In genomic region chr17:7897773-7898172, GRCh38 we compare ENCODE assay signal across 9 cellular contexts. TPM values are rescaled to one million over a fixed set of nuclear protein-coding genes. Genes with fewer than 3 reads are reported as not detected.
DNase-seq lines count a peak whose midpoint lies in the region; ATAC-seq and TF ChIP-seq lines count a peak whose summit lies in the region.
"Had no signal": no experiment of that assay in that cellular context is flagged by ENCODE, and none has a peak within 500 bp of the region (broad histone marks: within the 10 kb centered on the region; RNA-seq: fewer than 3 reads in every experiment).

No MANE protein-coding gene starts in this region.

- H3K4me1 ChIP-seq in esophagus squamous epithelium (no peaks in the 10 kb centered on the region), osteoblast (ENCODE audit: insufficient read depth, low read length) (peaks cover 3% of the 10 kb centered on the region)

- ATAC-seq in GM21717 (IDR thresholded peaks at IDR 0.05; ENCODE audit: unreplicated experiment) (no peak), HG03521 (IDR thresholded peaks at IDR 0.05; ENCODE audit: unreplicated experiment) (no peak), GM19467 (IDR thresholded peaks at IDR 0.05; ENCODE audit: unreplicated experiment) (no peak)

- in situ Hi-C loops in SK-MEL-5 (cut with HindIII; ENCODE audit: low pct_unique_long_range_greater_than_20kb, low sequenced_read_pairs) = no loop called here

- peaks cover 17% of the 10 kb centered on the region for H3K4me1 Mint-ChIP-seq in activated CD4-positive, alpha-beta memory T cell treated with anti-CD3 and anti-CD28 coated beads for 36 hours (ENCODE audit: low read depth)
- peaks cover 5% of the 10 kb centered on the region for H3K4me1 Mint-ChIP-seq in activated CD4-positive, alpha-beta memory T cell treated with anti-CD3 and anti-CD28 coated beads, Interleukin-2, amount 10 ng/mL, durations not matched to agents 7 days and 5 days

- TF ChIP-seq CTCF in esophagus squamous epithelium (IDR thresholded peaks at IDR 0.05) (peak in 5 of 6 experiments; percentile 27 to 65 (median 47)), osteoblast (IDR thresholded peaks at IDR 0.05; ENCODE audit: extremely low read depth, low read depth, low read length) (peak; percentile 77)

- no peaks in the 10 kb centered on the region for H3K27me3 Mint-ChIP-seq in activated CD4-positive, alpha-beta memory T cell treated with anti-CD3 and anti-CD28 coated beads for 36 hours
- no peaks in the 10 kb centered on the region for H3K27me3 Mint-ChIP-seq in activated CD4-positive, alpha-beta memory T cell treated with anti-CD3 and anti-CD28 coated beads, Interleukin-2, amount 10 ng/mL, durations not matched to agents 7 days and 5 days

- H3K36me3 Mint-ChIP-seq in activated CD4-positive, alpha-beta memory T cell treated with anti-CD3 and anti-CD28 coated beads for 36 hours = peaks cover 75% of the 10 kb centered on the region
- peaks cover 88% of the 10 kb centered on the region for H3K36me3 Mint-ChIP-seq in activated CD4-positive, alpha-beta memory T cell treated with anti-CD3 and anti-CD28 coated beads, Interleukin-2, amount 10 ng/mL, durations not matched to agents 7 days and 5 days (ENCODE audit: low read depth)

- DNase-seq in activated CD4-positive, alpha-beta memory T cell treated with anti-CD3 and anti-CD28 coated beads for 36 hours = peak; percentile 47
- DNase-seq in activated CD4-positive, alpha-beta memory T cell treated with anti-CD3 and anti-CD28 coated beads, Interleukin-2, amount 10 ng/mL, durations not matched to agents 7 days and 5 days = no peak
- DNase-seq in SK-MEL-5 (ENCODE audit: low read depth, low spot score) (peak; percentile 85), esophagus squamous epithelium (lab: John Stamatoyannopoulos, UW) (no peak), osteoblast (ENCODE audit: insufficient read length, low spot score, missing footprints) (peak; percentile 94)

- no peaks in the 10 kb centered on the region for H3K27me3 ChIP-seq in esophagus squamous epithelium
- no peaks in the 10 kb centered on the region for H3K27me3 ChIP-seq in osteoblast (ENCODE audit: insufficient read depth, low read length)

- H3K4me3 ChIP-seq in esophagus squamous epithelium (no peak overlapping the region), osteoblast (ENCODE audit: insufficient read depth, low read length) (no peak overlapping the region)
- H3K4me3 ChIP-seq: skin epidermis had no signal

- no peak overlapping the region for H3K4me2 ChIP-seq in osteoblast (ENCODE audit: insufficient read depth, low read length)

- no peak overlapping the region for H3K4me3 Mint-ChIP-seq in activated CD4-positive, alpha-beta memory T cell treated with anti-CD3 and anti-CD28 coated beads for 36 hours
- H3K4me3 Mint-ChIP-seq in activated CD4-positive, alpha-beta memory T cell treated with anti-CD3 and anti-CD28 coated beads, Interleukin-2, amount 10 ng/mL, durations not matched to agents 7 days and 5 days = no peak overlapping the region

- H3K9me3 Mint-ChIP-seq in activated CD4-positive, alpha-beta memory T cell treated with anti-CD3 and anti-CD28 coated beads for 36 hours = no peaks in the 10 kb centered on the region
- no peaks in the 10 kb centered on the region for H3K9me3 Mint-ChIP-seq in activated CD4-positive, alpha-beta memory T cell treated with anti-CD3 and anti-CD28 coated beads, Interleukin-2, amount 10 ng/mL, durations not matched to agents 7 days and 5 days

- H3K27ac ChIP-seq in esophagus squamous epithelium (no peak overlapping the region), osteoblast (ENCODE audit: low read depth, low read length) (no peak overlapping the region)

- intact Hi-C loops in activated CD4-positive, alpha-beta memory T cell treated with anti-CD3 and anti-CD28 coated beads for 36 hours (cut with micrococcal nuclease) = no loop called here
- intact Hi-C loops in esophagus squamous epithelium (cut with DNase I) = no loop called here

- H3K36me3 ChIP-seq in esophagus squamous epithelium = peaks cover 34 to 100% (median 59%) of the 10 kb centered on the region in 3 donors
- H3K36me3 ChIP-seq in osteoblast (ENCODE audit: insufficient read depth, low read length) = peaks cover 84% of the 10 kb centered on the region

- peak overlapping the region; percentile 39 for H2AFZ ChIP-seq in osteoblast (ENCODE audit: low read length)

- WGBS in esophagus squamous epithelium, 2 donors = 38% methylated on average over 6 of the region's 6 CpGs

- no peak for TF ChIP-seq POLR2A in esophagus squamous epithelium (IDR thresholded peaks at IDR 0.05)

- H3K79me2 ChIP-seq in osteoblast (ENCODE audit: insufficient read depth, low read length) = no peaks in the 10 kb centered on the region

- CTCF ChIA-PET in activated CD4-positive, alpha-beta memory T cell treated with anti-CD3 and anti-CD28 coated beads for 36 hours (lab: Charles Lee) = interaction anchor here (0.6 to 3.5 kb wide), 18 partner anchors 9 to 213 kb away, joined by 3 to 37 read pairs (median 4); partner anchors contain the start of genes CHD3 and NAA38
- CTCF ChIA-PET in activated CD4-positive, alpha-beta memory T cell treated with anti-CD3 and anti-CD28 coated beads, Interleukin-2, amount 10 ng/mL, durations not matched to agents 7 days and 5 days (lab: Charles Lee) = interaction anchor here (0.6 to 2.5 kb wide), 6 partner anchors 23 to 143 kb away, joined by 3 to 13 read pairs (median 4); partner anchors contain the start of gene NAA38

- no peaks in the 10 kb centered on the region for H3K9me3 ChIP-seq in esophagus squamous epithelium
- no peaks in the 10 kb centered on the region for H3K9me3 ChIP-seq in osteoblast (ENCODE audit: low read depth, low read length)

- POLR2A ChIA-PET in activated CD4-positive, alpha-beta memory T cell treated with anti-CD3 and anti-CD28 coated beads for 36 hours (lab: Charles Lee) = interaction anchor here (0.8 to 2.7 kb wide), 4 partner anchors 29 to 93 kb away, joined by 3 to 7 read pairs (median 3); no protein-coding TSS in a partner anchor
- POLR2A ChIA-PET in activated CD4-positive, alpha-beta memory T cell treated with anti-CD3 and anti-CD28 coated beads, Interleukin-2, amount 10 ng/mL, durations not matched to agents 7 days and 5 days (lab: Charles Lee) = interaction anchor here (1.1 to 1.2 kb wide), 2 partner anchors 9 to 12 kb away, joined by 3 read pairs; partner anchors contain the start of gene CHD3

- peak overlapping the region; percentile 73 for H3K27ac Mint-ChIP-seq in activated CD4-positive, alpha-beta memory T cell treated with anti-CD3 and anti-CD28 coated beads for 36 hours
- H3K27ac Mint-ChIP-seq in activated CD4-positive, alpha-beta memory T cell treated with anti-CD3 and anti-CD28 coated beads, Interleukin-2, amount 10 ng/mL, durations not matched to agents 7 days and 5 days = no peak overlapping the region

- H4K20me1 ChIP-seq in osteoblast (ENCODE audit: insufficient read depth, low read length) = no peaks in the 10 kb centered on the region

RNA-seq across cellular contexts. Expression of gene CHD3, which starts 9.2 kb away (rescaled TPM):
- 100 to 1,000 TPM; 120 to 133 TPM for total RNA-seq in activated CD4-positive, alpha-beta memory T cell treated with anti-CD3 and anti-CD28 coated beads for 36 hours
- total RNA-seq in activated CD4-positive, alpha-beta memory T cell treated with anti-CD3 and anti-CD28 coated beads, Interleukin-2, amount 10 ng/mL, durations not matched to agents 7 days and 5 days = 100 to 1,000 TPM; 127 to 131 TPM
- total RNA-seq in SK-MEL-5 (2014; rRNA removed; shearing (Covaris generic)) = 68.4 and 74.0 TPM in 2 replicates
- 77.6 and 110 TPM in 2 replicates for polyA plus RNA-seq in SK-MEL-5 (2015; cell fraction: cytosol; rRNA removed)
- 268 and 271 TPM in 2 replicates for polyA plus RNA-seq in SK-MEL-5 (2015; cell fraction: nucleus; rRNA removed)
- total RNA-seq in esophagus squamous epithelium (10 to 100 TPM; 57.7 to 93.5 (median 73.0) TPM), osteoblast (95.2 and 97.0 TPM in 2 replicates)

RNA-seq across cellular contexts. Expression of gene RNF227, which starts 18.3 kb away (rescaled TPM):
- total RNA-seq in activated CD4-positive, alpha-beta memory T cell treated with anti-CD3 and anti-CD28 coated beads for 36 hours = 1 to 10 TPM; 2.7 to 3.3 TPM
- 1 to 10 TPM; 3.6 to 3.7 TPM for total RNA-seq in activated CD4-positive, alpha-beta memory T cell treated with anti-CD3 and anti-CD28 coated beads, Interleukin-2, amount 10 ng/mL, durations not matched to agents 7 days and 5 days
- 4.3 and 5.7 TPM in 2 replicates for total RNA-seq in SK-MEL-5 (2014; rRNA removed; shearing (Covaris generic))
- polyA plus RNA-seq in SK-MEL-5 (2015; cell fraction: cytosol; rRNA removed) = 8.9 and 14.0 TPM in 2 replicates
- polyA plus RNA-seq in SK-MEL-5 (2015; cell fraction: nucleus; rRNA removed) = 6.3 and 6.7 TPM in 2 replicates
- total RNA-seq in esophagus squamous epithelium (1 to 10 TPM in 3 of 4 donors, under 1 TPM in 1; 0.94 to 8.6 (median 5.7) TPM), osteoblast (2.4 and 3.6 TPM in 2 replicates)

RNA-seq across cellular contexts. Expression of gene KCNAB3, which starts 31.9 kb away (rescaled TPM):
- total RNA-seq in activated CD4-positive, alpha-beta memory T cell treated with anti-CD3 and anti-CD28 coated beads for 36 hours = 1 to 10 TPM; 4.9 to 5.3 TPM
- 1 to 10 TPM; 7.7 to 8.4 TPM for total RNA-seq in activated CD4-positive, alpha-beta memory T cell treated with anti-CD3 and anti-CD28 coated beads, Interleukin-2, amount 10 ng/mL, durations not matched to agents 7 days and 5 days
- total RNA-seq in SK-MEL-5 (2014; rRNA removed; shearing (Covaris generic)) = 0.21 and 0.37 TPM in 2 replicates
- polyA plus RNA-seq in SK-MEL-5 (2015; cell fraction: cytosol; rRNA removed) = 0.08 and 0.41 TPM in 2 replicates
- polyA plus RNA-seq in SK-MEL-5 (2015; cell fraction: nucleus; rRNA removed) = 15.7 and 20.2 TPM in 2 replicates
- total RNA-seq in esophagus squamous epithelium (1 to 10 TPM in 1 of 4 donors, under 1 TPM in 1, not detected in 2; 0.95 to 1.1 TPM), osteoblast (under 0.01 and 0.29 TPM in 2 replicates)

RNA-seq across cellular contexts. Expression of gene TRAPPC1, which starts 34.0 kb away (rescaled TPM):
- total RNA-seq in activated CD4-positive, alpha-beta memory T cell treated with anti-CD3 and anti-CD28 coated beads for 36 hours = 100 to 1,000 TPM; 197 to 201 TPM
- total RNA-seq in activated CD4-positive, alpha-beta memory T cell treated with anti-CD3 and anti-CD28 coated beads, Interleukin-2, amount 10 ng/mL, durations not matched to agents 7 days and 5 days = 100 to 1,000 TPM; 238 to 244 TPM
- total RNA-seq in SK-MEL-5 (2014; rRNA removed; shearing (Covaris generic)) = 22.1 and 27.3 TPM in 2 replicates
- 144 and 179 TPM in 2 replicates for polyA plus RNA-seq in SK-MEL-5 (2015; cell fraction: cytosol; rRNA removed)
- 26.4 and 28.8 TPM in 2 replicates for polyA plus RNA-seq in SK-MEL-5 (2015; cell fraction: nucleus; rRNA removed)
- total RNA-seq in esophagus squamous epithelium (10 to 100 TPM; 31.3 to 71.1 (median 40.3) TPM), osteoblast (26.1 and 27.4 TPM in 2 replicates)

RNA-seq across cellular contexts. Expression of gene CNTROB, which starts 34.2 kb away (rescaled TPM):
- total RNA-seq in activated CD4-positive, alpha-beta memory T cell treated with anti-CD3 and anti-CD28 coated beads for 36 hours = 10 to 100 TPM; 45.9 to 50.1 TPM
- total RNA-seq in activated CD4-positive, alpha-beta memory T cell treated with anti-CD3 and anti-CD28 coated beads, Interleukin-2, amount 10 ng/mL, durations not matched to agents 7 days and 5 days = 10 to 100 TPM; 58.8 to 64.6 TPM
- total RNA-seq in SK-MEL-5 (2014; rRNA removed; shearing (Covaris generic)) = 11.9 and 17.3 TPM in 2 replicates
- 20.4 and 22.6 TPM in 2 replicates for polyA plus RNA-seq in SK-MEL-5 (2015; cell fraction: cytosol; rRNA removed)
- 157 and 179 TPM in 2 replicates for polyA plus RNA-seq in SK-MEL-5 (2015; cell fraction: nucleus; rRNA removed)
- total RNA-seq in esophagus squamous epithelium = 10 to 100 TPM; 12.4 to 21.4 (median 13.5) TPM
- 20.6 and 21.5 TPM in 2 replicates for total RNA-seq in osteoblast

Comparison
In these comparisons a context has a peak if more than half of its experiments do, and no peak if none do; other contexts are left out.
1. DNase-seq: peak in activated CD4-positive, alpha-beta memory T cell treated with anti-CD3 and anti-CD28 coated beads for 36 hours (single experiment), SK-MEL-5 (single experiment) and osteoblast (single experiment); none in activated CD4-positive, alpha-beta memory T cell treated with anti-CD3 and anti-CD28 coated beads, Interleukin-2, amount 10 ng/mL, durations not matched to agents 7 days and 5 days (single experiment) and esophagus squamous epithelium (single experiment).